8 cellular contexts compared by ENCODE assay signal in genomic region chr3:72582211-72582878, GRCh38.
DNase-seq lines count a peak whose midpoint lies in the region; ATAC-seq lines count a peak whose summit lies in the region.

No MANE protein-coding gene starts in this region.

- in situ Hi-C loops in KBM-7 (cut with MboI; ENCODE audit: low pct_unique_long_range_greater_than_20kb, low sequenced_read_pairs): no loop called here

- DNase-seq in iPS DF 19.7 (ENCODE audit: low read depth, low spot score) (peak; percentile 64), H4 (ENCODE audit: low spot score) (no peak), OCI-M2 (lab: John Stamatoyannopoulos, UW; ENCODE audit: unreplicated experiment) (no peak), KBM-7 (no peak)
- no peak for DNase-seq in activated CD4-positive, alpha-beta T cell treated with anti-CD3 and anti-CD28 coated beads for 48 hours

- ATAC-seq in GM18868 (IDR thresholded peaks at IDR 0.05; ENCODE audit: unreplicated experiment): peak; percentile 100
- peak; percentile 86 for ATAC-seq in GM21526 (IDR thresholded peaks at IDR 0.05; ENCODE audit: low FRiP score, unreplicated experiment)
- peak; percentile 99 for ATAC-seq in HG03159 (IDR thresholded peaks at IDR 0.05; ENCODE audit: unreplicated experiment)
